Comparison of ENCODE assay signal across 1 cellular context in the genomic region with DNA sequence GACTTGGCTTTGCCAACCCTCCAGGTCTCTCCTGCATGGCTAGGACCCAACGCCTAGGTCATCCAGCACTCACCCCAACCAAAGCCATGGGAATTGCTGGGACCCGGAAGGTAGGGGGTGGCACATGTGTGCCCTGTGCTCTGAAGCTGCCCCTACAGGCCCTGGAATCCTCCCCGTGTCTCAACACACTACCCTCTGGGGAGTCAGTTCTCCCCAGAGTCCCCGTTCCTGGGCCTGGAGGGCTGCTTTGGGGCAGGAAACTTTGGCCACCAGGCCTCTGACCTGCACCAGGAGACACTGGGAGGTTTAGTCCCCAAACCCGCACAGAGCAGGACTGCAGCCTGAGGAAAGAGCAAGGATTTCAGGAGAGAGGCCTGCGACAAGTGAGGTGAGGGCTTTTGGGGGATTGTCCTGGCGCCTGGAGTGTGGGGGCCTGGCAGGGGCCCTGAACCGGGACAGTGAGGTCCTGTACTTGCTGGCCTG.
TF ChIP-seq lines count a peak whose summit lies in the region.

No MANE protein-coding gene starts in this region.

TF ChIP-seq in SK-N-SH, 30 proteins besides CTCF, POLR2A, EP300 and RAD21 (continued from another document):
- no peak for TF ChIP-seq SIN3A (IDR thresholded peaks at IDR 0.05; ENCODE audit: borderline replicate concordance, low read depth, low read length)
- TF ChIP-seq ELF1 (IDR thresholded peaks at IDR 0.05): no peak
- TF ChIP-seq, protein P1, sequence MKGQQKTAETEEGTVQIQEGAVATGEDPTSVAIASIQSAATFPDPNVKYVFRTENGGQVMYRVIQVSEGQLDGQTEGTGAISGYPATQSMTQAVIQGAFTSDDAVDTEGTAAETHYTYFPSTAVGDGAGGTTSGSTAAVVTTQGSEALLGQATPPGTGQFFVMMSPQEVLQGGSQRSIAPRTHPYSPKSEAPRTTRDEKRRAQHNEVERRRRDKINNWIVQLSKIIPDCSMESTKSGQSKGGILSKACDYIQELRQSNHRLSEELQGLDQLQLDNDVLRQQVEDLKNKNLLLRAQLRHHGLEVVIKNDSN (IDR thresholded peaks at IDR 0.05; ENCODE audit: borderline replicate concordance, low read depth): no peak
- no peak for TF ChIP-seq JUND (IDR thresholded peaks at IDR 0.05)
- no peak for TF ChIP-seq RFX5 (IDR thresholded peaks at IDR 0.05; ENCODE audit: low read length)
- TF ChIP-seq TAF1 (IDR thresholded peaks at IDR 0.05; ENCODE audit: borderline replicate concordance, low read depth, low read length): no peak
- TF ChIP-seq, protein P2, sequence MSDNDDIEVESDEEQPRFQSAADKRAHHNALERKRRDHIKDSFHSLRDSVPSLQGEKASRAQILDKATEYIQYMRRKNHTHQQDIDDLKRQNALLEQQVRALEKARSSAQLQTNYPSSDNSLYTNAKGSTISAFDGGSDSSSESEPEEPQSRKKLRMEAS (IDR thresholded peaks at IDR 0.05; ENCODE audit: low read depth): no peak
- TF ChIP-seq RXRA (IDR thresholded peaks at IDR 0.05; ENCODE audit: borderline replicate concordance, low read depth): no peak
- TF ChIP-seq FOSL2 (IDR thresholded peaks at IDR 0.05; ENCODE audit: borderline replicate concordance, low read depth): no peak
- no peak for TF ChIP-seq FOXM1 (IDR thresholded peaks at IDR 0.05; ENCODE audit: low read depth)
- TF ChIP-seq, protein P3, sequence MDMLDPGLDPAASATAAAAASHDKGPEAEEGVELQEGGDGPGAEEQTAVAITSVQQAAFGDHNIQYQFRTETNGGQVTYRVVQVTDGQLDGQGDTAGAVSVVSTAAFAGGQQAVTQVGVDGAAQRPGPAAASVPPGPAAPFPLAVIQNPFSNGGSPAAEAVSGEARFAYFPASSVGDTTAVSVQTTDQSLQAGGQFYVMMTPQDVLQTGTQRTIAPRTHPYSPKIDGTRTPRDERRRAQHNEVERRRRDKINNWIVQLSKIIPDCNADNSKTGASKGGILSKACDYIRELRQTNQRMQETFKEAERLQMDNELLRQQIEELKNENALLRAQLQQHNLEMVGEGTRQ (IDR thresholded peaks at IDR 0.05; ENCODE audit: borderline replicate concordance, low read depth, low read length): no peak
